Comparison of ENCODE assay signal across 1 cellular context in genomic region chr1:165635329-165635728, GRCh38.
TF ChIP-seq lines count a peak whose summit lies in the region.

No MANE protein-coding gene starts in this region.

TF ChIP-seq in GM12878, 131 proteins besides CTCF, POLR2A, EP300 and RAD21:
- TF ChIP-seq ZNF622 (IDR thresholded peaks at IDR 0.05) (no peak), BHLHE40 (IDR thresholded peaks at IDR 0.05; ENCODE audit: borderline replicate concordance in 1 of 2, low read depth in 2 of 2, low read length in 1 of 2) (no peak), RBBP5 (conservative IDR thresholded peaks at IDR 0.05) (no peak), HSF1 (IDR thresholded peaks at IDR 0.05; ENCODE audit: low read depth, low read length) (no peak), CHD2 (IDR thresholded peaks at IDR 0.05; ENCODE audit: borderline replicate concordance, low read depth, low read length) (peak; percentile 61; the same call in 1 of the 2 replicates)
